In the genomic region with DNA sequence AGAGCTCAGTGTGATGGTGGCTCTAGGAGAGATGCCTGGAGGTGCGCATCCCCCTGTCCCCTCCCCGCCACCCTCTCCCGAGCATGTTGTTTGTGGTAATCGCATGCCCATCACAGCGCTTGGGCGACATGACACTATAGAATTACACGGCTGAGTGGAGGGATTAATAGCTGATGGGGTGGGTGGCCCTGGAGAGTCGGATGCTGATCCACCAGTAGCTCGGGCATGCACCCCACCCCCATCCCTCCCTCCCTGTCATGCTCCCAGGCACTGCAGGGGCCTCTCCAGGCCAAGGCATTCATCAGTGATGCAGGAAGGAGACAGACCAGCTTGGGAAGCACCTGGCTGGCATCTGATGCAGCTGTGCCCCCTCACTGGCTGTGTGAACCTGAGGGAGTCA, we compare ENCODE assay signal across 1 cellular context.
TF ChIP-seq lines count a peak whose summit lies in the region.

No MANE protein-coding gene starts in this region.

TF ChIP-seq in H1, 55 proteins besides CTCF, POLR2A, EP300 and RAD21 (continued from another document):
- TF ChIP-seq CHD7 (IDR thresholded peaks at IDR 0.05; ENCODE audit: insufficient replicate concordance, low read length) = no peak
- TF ChIP-seq, protein P1, sequence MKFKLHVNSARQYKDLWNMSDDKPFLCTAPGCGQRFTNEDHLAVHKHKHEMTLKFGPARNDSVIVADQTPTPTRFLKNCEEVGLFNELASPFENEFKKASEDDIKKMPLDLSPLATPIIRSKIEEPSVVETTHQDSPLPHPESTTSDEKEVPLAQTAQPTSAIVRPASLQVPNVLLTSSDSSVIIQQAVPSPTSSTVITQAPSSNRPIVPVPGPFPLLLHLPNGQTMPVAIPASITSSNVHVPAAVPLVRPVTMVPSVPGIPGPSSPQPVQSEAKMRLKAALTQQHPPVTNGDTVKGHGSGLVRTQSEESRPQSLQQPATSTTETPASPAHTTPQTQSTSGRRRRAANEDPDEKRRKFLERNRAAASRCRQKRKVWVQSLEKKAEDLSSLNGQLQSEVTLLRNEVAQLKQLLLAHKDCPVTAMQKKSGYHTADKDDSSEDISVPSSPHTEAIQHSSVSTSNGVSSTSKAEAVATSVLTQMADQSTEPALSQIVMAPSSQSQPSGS (IDR thresholded peaks at IDR 0.05; ENCODE audit: low read length) = no peak
- TF ChIP-seq NRF1 (IDR thresholded peaks at IDR 0.05; ENCODE audit: low read depth, low read length) = no peak
- no peak for TF ChIP-seq CTBP2 (IDR thresholded peaks at IDR 0.05; ENCODE audit: borderline replicate concordance, insufficient read depth, insufficient read length, low read length)
TF ChIP-seq in H1: peak in this region for 0.
